Comparison of ENCODE assay signal across 8 cellular contexts in the genomic region with DNA sequence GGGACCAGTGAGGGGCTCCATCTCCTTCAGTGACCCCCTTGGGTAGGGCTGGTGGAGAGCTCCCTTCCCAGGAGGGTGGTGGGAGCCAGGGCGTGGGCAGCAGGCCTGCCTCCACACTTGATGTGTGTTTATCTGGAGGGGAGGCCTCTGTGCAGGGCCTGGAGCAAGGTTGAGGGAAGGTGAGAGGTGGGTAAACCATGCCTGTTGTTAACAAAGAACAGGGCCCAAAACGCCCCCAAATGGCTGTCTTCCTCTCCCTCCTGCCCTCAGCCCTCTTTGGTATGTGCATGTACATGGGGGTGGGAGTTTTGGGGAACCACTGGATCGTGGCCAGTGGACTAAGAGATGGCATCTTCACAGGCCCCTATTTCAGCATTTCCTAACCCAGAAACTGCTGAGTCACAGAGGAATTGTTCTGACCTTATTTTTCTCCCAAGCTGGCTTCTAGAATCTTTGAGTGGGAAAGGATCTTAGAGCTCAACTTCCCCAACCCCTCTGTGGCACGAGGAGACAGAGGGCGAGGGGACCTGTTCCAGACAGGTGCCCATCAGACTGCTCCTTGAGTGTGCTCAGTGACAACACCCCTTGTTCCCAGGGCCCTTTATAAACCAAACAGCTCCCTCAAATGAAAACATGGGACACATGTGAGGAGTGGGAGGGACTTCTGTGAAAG. TPM values are rescaled to one million over a fixed set of nuclear protein-coding genes. Genes with fewer than 3 reads are reported as not detected.
A peak's percentile ranks its signal among the peaks of the same experiment; 100 is the strongest.
DNase-seq lines count a peak whose midpoint lies in the region; ATAC-seq and TF ChIP-seq lines count a peak whose summit lies in the region.
"Had no signal": no experiment of that assay in that cellular context is flagged by ENCODE, and none has a peak within 500 bp of the region (broad histone marks: within the 10 kb centered on the region; RNA-seq: fewer than 3 reads in every experiment).

No MANE protein-coding gene starts in this region.

- no peaks in the 10 kb centered on the region for H4K20me1 ChIP-seq in PC-3 (ENCODE audit: low read length)

- peaks cover 15% of the 10 kb centered on the region for H3K79me2 ChIP-seq in PC-3 (ENCODE audit: low read length)

- H3K4me2 ChIP-seq in PC-3 (ENCODE audit: low read length): no peak overlapping the region

- H3K36me3 ChIP-seq in Caco-2 (ENCODE audit: control insufficient read depth, insufficient read depth, low read length): no peaks in the 10 kb centered on the region
- no peaks in the 10 kb centered on the region for H3K36me3 ChIP-seq in PC-3 (ENCODE audit: low read depth, low read length)
- peaks cover 3 to 11% (median 6%) of the 10 kb centered on the region in 3 donors for H3K36me3 ChIP-seq in skeletal muscle tissue (ENCODE audit: control insufficient read depth in 3 of 3, insufficient read depth in 3 of 3, low read length in 3 of 3)

- no TSS peak for BruUV-seq in Caco-2 (replicated peaks; lab: Mats Ljungman, UMichigan)
- BruUV-seq in PC-3 (replicated peaks; lab: Mats Ljungman, UMichigan): no TSS peak

- TF ChIP-seq CTCF in Caco-2 (IDR thresholded peaks at IDR 0.05; ENCODE audit: insufficient read depth in 1 of 2, low read depth in 1 of 2, low read length in 1 of 2, severe bottlenecking in 1 of 2, unreplicated experiment in 1 of 2) (no peak), PC-3 (conservative IDR thresholded peaks at IDR 0.05; ENCODE audit: low read depth, low read length) (no peak)

- H3K9ac ChIP-seq in PC-3 (ENCODE audit: low read length): no peak overlapping the region
- H3K9ac ChIP-seq in skeletal muscle tissue (ENCODE audit: low read depth in 1 of 3, low read length in 3 of 3): peak overlapping the region in 1 of 3 donors; percentile 50

- peaks cover 43% of the 10 kb centered on the region for H3K36me3 Mint-ChIP-seq in Caco-2 (ENCODE audit: insufficient read depth, unreplicated experiment)
- H3K36me3 Mint-ChIP-seq: T-cell had no signal

- H3K9me2 ChIP-seq in PC-3 (replicated peaks; ENCODE audit: low read length): no peaks in the 10 kb centered on the region

- intact Hi-C loops in Caco-2 (cut with micrococcal nuclease; ENCODE audit: unreplicated experiment) (no loop called here), PC-3 (cut with micrococcal nuclease) (no loop called here)

- no peak overlapping the region for H2AFZ ChIP-seq in PC-3 (ENCODE audit: low read length)

- H3K9me3 ChIP-seq in Caco-2 (no peaks in the 10 kb centered on the region), PC-3 (ENCODE audit: low read length) (no peaks in the 10 kb centered on the region), skeletal muscle tissue (ENCODE audit: control insufficient read depth in 3 of 3, low read length in 3 of 3) (no peaks in the 10 kb centered on the region)

- H3K4me3 Mint-ChIP-seq in Caco-2 (ENCODE audit: unreplicated experiment): no peak overlapping the region
- H3K4me3 Mint-ChIP-seq: T-cell had no signal

- H3K4me1 Mint-ChIP-seq in Caco-2 (ENCODE audit: low read depth, unreplicated experiment): peaks cover 25% of the 10 kb centered on the region

- H3K4me3 ChIP-seq in Caco-2 (ENCODE audit: low read depth, low read length) (no peak overlapping the region), PC-3 (ENCODE audit: low read length) (no peak overlapping the region), skeletal muscle tissue (ENCODE audit: low read length in 3 of 3) (no peak overlapping the region)

- no peaks in the 10 kb centered on the region for H3K9me3 Mint-ChIP-seq in Caco-2 (ENCODE audit: unreplicated experiment)
- H3K9me3 Mint-ChIP-seq: T-cell had no signal

- H3K27me3 Mint-ChIP-seq in Caco-2 (ENCODE audit: insufficient read depth, unreplicated experiment): no peaks in the 10 kb centered on the region
- H3K27me3 Mint-ChIP-seq: T-cell had no signal

- CTCF ChIA-PET in Caco-2 (lab: Charles Lee) (interaction anchor here (0.7 to 12.0 kb wide), 10 partner anchors 17 to 62 kb away, joined by 3 to 171 read pairs (median 4); no protein-coding TSS in a partner anchor), PC-3 (lab: Charles Lee) (no interaction called here)

- H3K27me3 ChIP-seq in Caco-2 (replicated peaks; ENCODE audit: control insufficient read depth, insufficient read depth, low read length) (no peaks in the 10 kb centered on the region), PC-3 (ENCODE audit: low read length) (no peaks in the 10 kb centered on the region), skeletal muscle tissue (ENCODE audit: control insufficient read depth in 3 of 3, insufficient read depth in 3 of 3, low read length in 3 of 3) (no peaks in the 10 kb centered on the region)

- peak overlapping the region; percentile 71 for H3K27ac Mint-ChIP-seq in Caco-2 (ENCODE audit: unreplicated experiment)
- H3K27ac Mint-ChIP-seq: T-cell had no signal

- peak overlapping the region; percentile 15; the same call in 1 of the 2 replicates for H3K27ac ChIP-seq in PC-3 (ENCODE audit: low read length)
- peak overlapping the region; percentile 59 for H3K27ac ChIP-seq in skeletal muscle tissue (ENCODE audit: low read depth, low read length)

- H3F3A ChIP-seq in PC-3 (ENCODE audit: low read length, unreplicated experiment): peaks cover 4% of the 10 kb centered on the region

- DNase-seq in Caco-2 (no peak), PC-3 (no peak), fibroblast of peridontal ligament (ENCODE audit: extremely low read depth) (peak; percentile 72), NCI-H1930 (lab: John Stamatoyannopoulos, UW) (no peak), NCI-H2171 (lab: John Stamatoyannopoulos, UW) (no peak)
- DNase-seq: T-cell had no signal

- no peak for ATAC-seq in PC-3
- ATAC-seq in HG03378 (IDR thresholded peaks at IDR 0.05; ENCODE audit: unreplicated experiment): no peak
- ATAC-seq: T-cell had no signal

- H3K4me1 ChIP-seq in Caco-2 (peaks cover 14% of the 10 kb centered on the region), PC-3 (ENCODE audit: insufficient read depth, low read length) (peaks cover 32% of the 10 kb centered on the region), skeletal muscle tissue (ENCODE audit: control insufficient read depth in 3 of 3, insufficient read depth in 3 of 3, low read length in 3 of 3) (peaks cover 60 to 67% (median 63%) of the 10 kb centered on the region in 3 donors)

- POLR2A ChIA-PET in Caco-2 (lab: Charles Lee): no interaction called here
- POLR2A ChIA-PET in PC-3 (lab: Charles Lee; ENCODE audit: unreplicated experiment): interaction anchor here (1.5 kb wide), 1 partner anchor 35 kb away, joined by 4 read pairs; no protein-coding TSS in a partner anchor

RNA-seq across cellular contexts. Expression of a gene that starts 3.6 kb away (rescaled TPM):
- total RNA-seq in Caco-2 (2022) (34.3 and 37.5 TPM in 2 replicates), PC-3 (2014; rRNA removed) (21.4 and 22.3 TPM in 2 replicates), skeletal muscle tissue (7.8 TPM)

RNA-seq across cellular contexts. Expression of a gene that starts 17.9 kb away (rescaled TPM):
- total RNA-seq in Caco-2 (2022): 1.2 and 2.3 TPM in 2 replicates
- 6.7 and 9.3 TPM in 2 replicates for total RNA-seq in PC-3 (2014; rRNA removed)
- total RNA-seq in skeletal muscle tissue: 8.4 TPM

RNA-seq across cellular contexts. Expression of a gene that starts 43.1 kb away (rescaled TPM):
- 71.2 and 71.9 TPM in 2 replicates for total RNA-seq in Caco-2 (2022)
- 44.2 and 59.6 TPM in 2 replicates for total RNA-seq in PC-3 (2014; rRNA removed)
- 21.4 TPM for total RNA-seq in skeletal muscle tissue

RNA-seq across cellular contexts. Expression of a gene that starts 51.3 kb away (rescaled TPM):
- 0.43 and 0.53 TPM in 2 replicates for total RNA-seq in Caco-2 (2022)
- not detected in 2 replicates for total RNA-seq in PC-3 (2014; rRNA removed)
- 1.0 TPM for total RNA-seq in skeletal muscle tissue
- total RNA-seq: T-cell had no signal
